17 cellular contexts compared by ENCODE assay signal in genomic region chr15:40182358-40183029, GRCh38. TPM values are rescaled to one million over a fixed set of nuclear protein-coding genes. Genes with fewer than 3 reads are reported as not detected.
DNase-seq lines count a peak whose midpoint lies in the region; ATAC-seq, FAIRE-seq and TF ChIP-seq lines count a peak whose summit lies in the region.
"Had no signal": no experiment of that assay in that cellular context is flagged by ENCODE, and none has a peak within 500 bp of the region (broad histone marks: within the 10 kb centered on the region; RNA-seq: fewer than 3 reads in every experiment).

No MANE protein-coding gene starts in this region.

- H3K27me3 Mint-ChIP-seq in activated T-cell treated with anti-CD3 and anti-CD28 coated beads, Interleukin-2, amount 50 U/mL, for 4 hours (ENCODE audit: low read depth): no peaks in the 10 kb centered on the region
- H3K27me3 Mint-ChIP-seq in astrocyte (ENCODE audit: low read depth, unreplicated experiment): no peaks in the 10 kb centered on the region
- H3K27me3 Mint-ChIP-seq in stimulated activated naive B cell treated with anti-CD40 and anti-IgM and Interleukin-4, amounts not matched to agents 10 μg/mL and 1 μg/mL and 100 μg/mL, for 72 hours: no peaks in the 10 kb centered on the region

- no peak overlapping the region for H3K27ac ChIP-seq in astrocyte (ENCODE audit: low read depth, low read length)
- no peak overlapping the region for H3K27ac ChIP-seq in prostate gland
- H3K27ac ChIP-seq: left ventricle myocardium inferior, neural progenitor cell, upper lobe of left lung had no signal

- no peak overlapping the region for H2AFZ ChIP-seq in Loucy (ENCODE audit: low read length)
- H2AFZ ChIP-seq in astrocyte (ENCODE audit: low read depth, low read length): peak overlapping the region; percentile 6
- H2AFZ ChIP-seq: neural progenitor cell had no signal

- H3K4me1 ChIP-seq in Loucy (ENCODE audit: insufficient read depth, low read length, poor library complexity, severe bottlenecking) (peaks cover 34% of the 10 kb centered on the region), astrocyte (ENCODE audit: insufficient read depth, low read length) (no peaks in the 10 kb centered on the region), prostate gland (replicated peaks) (no peaks in the 10 kb centered on the region)
- H3K4me1 ChIP-seq: left ventricle myocardium inferior, neural progenitor cell had no signal

- H3F3A ChIP-seq in Loucy (ENCODE audit: low read depth): no peaks in the 10 kb centered on the region

- H3K4me3 ChIP-seq in Loucy (ENCODE audit: low read length, poor library complexity, severe bottlenecking): no peak overlapping the region
- no peak overlapping the region for H3K4me3 ChIP-seq in astrocyte (ENCODE audit: insufficient read depth, low read depth, low read length)
- no peak overlapping the region for H3K4me3 ChIP-seq in prostate gland
- H3K4me3 ChIP-seq: left ventricle myocardium inferior, neural progenitor cell, skin epidermis, upper lobe of left lung had no signal

- H3K4me3 Mint-ChIP-seq in activated T-cell treated with anti-CD3 and anti-CD28 coated beads, Interleukin-2, amount 50 U/mL, for 4 hours: peak overlapping the region; percentile 40
- no peak overlapping the region for H3K4me3 Mint-ChIP-seq in astrocyte (ENCODE audit: unreplicated experiment)
- peak overlapping the region; percentile 55 to 60 for H3K4me3 Mint-ChIP-seq in stimulated activated naive B cell treated with anti-CD40 and anti-IgM and Interleukin-4, amounts not matched to agents 10 μg/mL and 1 μg/mL and 100 μg/mL, for 72 hours
- H3K4me3 Mint-ChIP-seq: neural progenitor cell had no signal

- no peak for ATAC-seq in activated T-cell treated with anti-CD3 and anti-CD28 coated beads, Interleukin-2, amount 50 U/mL, for 4 hours
- peak; percentile 73 to 79 for ATAC-seq in stimulated activated naive B cell treated with anti-CD40 and anti-IgM and Interleukin-4, amounts not matched to agents 10 μg/mL and 1 μg/mL and 100 μg/mL, for 72 hours (replicated peaks)
- ATAC-seq: HCT116 had no signal

- peaks cover 34% of the 10 kb centered on the region for H3K4me1 Mint-ChIP-seq in activated T-cell treated with anti-CD3 and anti-CD28 coated beads, Interleukin-2, amount 50 U/mL, for 4 hours (ENCODE audit: low read depth)
- H3K4me1 Mint-ChIP-seq in astrocyte (ENCODE audit: low read depth, unreplicated experiment): peaks cover 6% of the 10 kb centered on the region
- H3K4me1 Mint-ChIP-seq in stimulated activated naive B cell treated with anti-CD40 and anti-IgM and Interleukin-4, amounts not matched to agents 10 μg/mL and 1 μg/mL and 100 μg/mL, for 72 hours: peaks cover 20 to 40% of the 10 kb centered on the region in 2 donors
- H3K4me1 Mint-ChIP-seq: neural progenitor cell had no signal

- H3K36me3 Mint-ChIP-seq in activated T-cell treated with anti-CD3 and anti-CD28 coated beads, Interleukin-2, amount 50 U/mL, for 4 hours (ENCODE audit: insufficient read depth): no peaks in the 10 kb centered on the region
- H3K36me3 Mint-ChIP-seq in astrocyte (ENCODE audit: low read depth, unreplicated experiment): no peaks in the 10 kb centered on the region
- H3K36me3 Mint-ChIP-seq in stimulated activated naive B cell treated with anti-CD40 and anti-IgM and Interleukin-4, amounts not matched to agents 10 μg/mL and 1 μg/mL and 100 μg/mL, for 72 hours: peaks cover 2 to 7% of the 10 kb centered on the region in 2 donors

- 80% methylated on average over 1 of the region's 1 CpG for WGBS in prostate gland

- peaks cover 3% of the 10 kb centered on the region for H4K20me1 ChIP-seq in Loucy (ENCODE audit: insufficient read depth, low read length, poor library complexity, severe bottlenecking)
- H4K20me1 ChIP-seq in astrocyte (ENCODE audit: insufficient read depth, low read length): no peaks in the 10 kb centered on the region

- H3K27ac Mint-ChIP-seq in astrocyte (ENCODE audit: unreplicated experiment): no peak overlapping the region
- peak overlapping the region; percentile 70 for H3K27ac Mint-ChIP-seq in stimulated activated naive B cell treated with anti-CD40 and anti-IgM and Interleukin-4, amounts not matched to agents 10 μg/mL and 1 μg/mL and 100 μg/mL, for 72 hours
- H3K27ac Mint-ChIP-seq: neural progenitor cell had no signal

- no peak for TF ChIP-seq POLR2A in prostate gland (IDR thresholded peaks at IDR 0.05)

- H3K4me2 ChIP-seq in Loucy (ENCODE audit: low read depth, low read length, poor library complexity, severe bottlenecking): peak overlapping the region; percentile 48
- H3K4me2 ChIP-seq in astrocyte (ENCODE audit: low read length): peak overlapping the region; percentile 28
- H3K4me2 ChIP-seq: neural progenitor cell had no signal

- TF ChIP-seq CTCF in Loucy (conservative IDR thresholded peaks at IDR 0.05; ENCODE audit: low read length): no peak
- no peak for TF ChIP-seq CTCF in astrocyte (IDR thresholded peaks at IDR 0.05; ENCODE audit: insufficient read depth, low read depth, low read length)
- TF ChIP-seq CTCF in prostate gland (IDR thresholded peaks at IDR 0.05): no peak

- intact Hi-C loops in prostate gland (cut with DNase I): no loop called here

- no peaks in the 10 kb centered on the region for H3K9me2 ChIP-seq in Loucy (replicated peaks; ENCODE audit: low read depth, low read length)

- H3K27me3 ChIP-seq in Loucy (ENCODE audit: insufficient read depth, low read length, poor library complexity, severe bottlenecking) (no peaks in the 10 kb centered on the region), astrocyte (ENCODE audit: insufficient read depth, low read length) (no peaks in the 10 kb centered on the region), prostate gland (replicated peaks; ENCODE audit: insufficient read depth) (no peaks in the 10 kb centered on the region)
- H3K27me3 ChIP-seq: neural progenitor cell, upper lobe of left lung had no signal

- no peaks in the 10 kb centered on the region for H3K9me3 ChIP-seq in Loucy (ENCODE audit: insufficient read depth, low read depth, low read length)
- no peaks in the 10 kb centered on the region for H3K9me3 ChIP-seq in astrocyte (ENCODE audit: insufficient read depth, low read depth, low read length)
- H3K9me3 ChIP-seq in prostate gland: no peaks in the 10 kb centered on the region
- H3K9me3 ChIP-seq: left ventricle myocardium inferior, upper lobe of left lung had no signal

- no peaks in the 10 kb centered on the region for H3K9me3 Mint-ChIP-seq in activated T-cell treated with anti-CD3 and anti-CD28 coated beads, Interleukin-2, amount 50 U/mL, for 4 hours
- H3K9me3 Mint-ChIP-seq in astrocyte (ENCODE audit: unreplicated experiment): no peaks in the 10 kb centered on the region
- H3K9me3 Mint-ChIP-seq in stimulated activated naive B cell treated with anti-CD40 and anti-IgM and Interleukin-4, amounts not matched to agents 10 μg/mL and 1 μg/mL and 100 μg/mL, for 72 hours: no peaks in the 10 kb centered on the region
- H3K9me3 Mint-ChIP-seq: neural progenitor cell had no signal

- no peak for DNase-seq in activated T-cell treated with anti-CD3 and anti-CD28 coated beads, Interleukin-2, amount 50 U/mL, for 4 hours
- no peak for DNase-seq in activated T-cell treated with anti-CD3 and anti-CD28 coated beads, Interleukin-2, amount 50 U/mL, for 1 hour
- DNase-seq in astrocyte (ENCODE audit: low read depth) (no peak), prostate gland (ENCODE audit: low spot score) (no peak), islet precursor cell (no peak), HCEC 1CT (no peak)
- DNase-seq in stimulated activated naive B cell treated with anti-CD40 and anti-IgM and Interleukin-4, amounts not matched to agents 10 μg/mL and 1 μg/mL and 100 μg/mL, for 72 hours: no peak
- DNase-seq: activated CD4-positive, alpha-beta T cell treated with anti-CD3 and anti-CD28 coated beads, Interleukin-2, amount 50 U/mL, for 48 hours; amniotic stem cell; head of caudate nucleus; left ventricle myocardium inferior; NCI-H2081 treated with DMSO at 0.1 percent for 48 hours; upper lobe of left lung had no signal

- H3K9ac ChIP-seq in Loucy (ENCODE audit: low read depth, low read length, poor library complexity, severe bottlenecking) (no peak overlapping the region), astrocyte (ENCODE audit: low read length) (no peak overlapping the region)
- H3K9ac ChIP-seq: neural progenitor cell had no signal

- H3K36me3 ChIP-seq in Loucy (ENCODE audit: insufficient read depth, low read length) (peaks cover 65% of the 10 kb centered on the region), astrocyte (ENCODE audit: insufficient read depth, low read length) (peaks cover 6% of the 10 kb centered on the region), prostate gland (no peaks in the 10 kb centered on the region)
- H3K36me3 ChIP-seq: left ventricle myocardium inferior, upper lobe of left lung had no signal

- FAIRE-seq in astrocyte (lab: Jason Lieb, UNC): no peak

- peaks cover 60% of the 10 kb centered on the region for H3K79me2 ChIP-seq in Loucy (ENCODE audit: insufficient read depth, low read length)
- H3K79me2 ChIP-seq in astrocyte (ENCODE audit: insufficient read depth, low read length): no peaks in the 10 kb centered on the region

RNA-seq across cellular contexts. Expression of gene BUB1B, which starts 21.6 kb away (rescaled TPM):
- total RNA-seq in activated T-cell treated with anti-CD3 and anti-CD28 coated beads, Interleukin-2, amount 50 U/mL, for 4 hours: 10 to 100 TPM; 12.1 to 17.4 (median 15.6) TPM
- total RNA-seq in astrocyte: 3.2 and 5.2 TPM in 2 replicates
- 1 to 10 TPM; 2.5 to 8.2 TPM for total RNA-seq in prostate gland

RNA-seq across cellular contexts. Expression of gene PAK6, which starts 56.4 kb away (rescaled TPM):
- total RNA-seq in activated T-cell treated with anti-CD3 and anti-CD28 coated beads, Interleukin-2, amount 50 U/mL, for 4 hours: under 1 TPM; 0.28 to 0.84 (median 0.76) TPM
- total RNA-seq in astrocyte: 0.38 and 1.1 TPM in 2 replicates
- total RNA-seq in prostate gland: 100 to 1,000 TPM in 1 of 2 donors, 10 to 100 TPM in 1; 13.8 to 190 TPM

Comparison
In these comparisons a context has a peak if more than half of its experiments do, and no peak if none do; other contexts are left out.
1. ATAC-seq: peak in stimulated activated naive B cell treated with anti-CD40 and anti-IgM and Interleukin-4, amounts not matched to agents 10 μg/mL and 1 μg/mL and 100 μg/mL, for 72 hours (2 of 2); none in activated T-cell treated with anti-CD3 and anti-CD28 coated beads, Interleukin-2, amount 50 U/mL, for 4 hours (0 of 2).